In the genomic region with DNA sequence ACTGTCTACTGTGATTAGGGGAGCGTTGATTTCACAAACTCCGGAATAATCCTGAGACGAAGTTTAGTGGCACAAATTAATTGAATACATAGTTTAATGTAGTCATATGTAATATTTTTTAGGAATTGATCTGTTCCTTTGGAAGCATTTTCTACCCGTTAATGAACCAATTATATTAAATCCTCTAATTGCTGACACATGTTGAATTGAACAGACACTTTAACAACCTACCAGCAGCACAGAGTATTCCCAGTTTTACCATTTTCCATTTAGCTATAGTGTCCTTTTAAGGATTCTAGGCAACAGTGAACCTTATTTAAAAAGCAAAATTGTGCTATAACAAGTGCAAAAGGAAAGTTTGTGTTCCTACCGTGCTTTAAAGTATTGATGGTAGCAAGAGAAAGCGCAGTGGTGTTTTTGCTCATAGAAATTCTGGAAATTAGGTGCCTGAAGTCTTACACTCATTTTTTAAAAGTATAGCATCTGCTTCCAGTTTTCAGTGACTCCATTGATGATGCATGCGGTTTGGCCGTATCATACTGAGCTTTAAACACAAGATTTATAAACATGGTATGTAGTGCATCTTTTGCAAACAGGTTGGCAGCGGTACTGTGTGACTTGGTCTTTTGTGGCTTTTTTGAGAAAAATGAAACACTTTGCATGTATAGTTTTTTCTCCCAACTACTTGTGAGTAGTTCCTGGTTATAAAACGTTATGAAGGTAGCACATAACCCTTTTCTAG, we compare ENCODE assay signal across 8 cellular contexts. TPM values are rescaled to one million over a fixed set of nuclear protein-coding genes. Genes with fewer than 3 reads are reported as not detected.
DNase-seq lines count a peak whose midpoint lies in the region; ATAC-seq and TF ChIP-seq lines count a peak whose summit lies in the region.

No MANE protein-coding gene starts in this region.

- H3K9me3 ChIP-seq in DND-41 (ENCODE audit: insufficient read depth, low read length, severe bottlenecking) (no peaks in the 10 kb centered on the region), PC-9 (ENCODE audit: insufficient read depth, low read depth) (no peaks in the 10 kb centered on the region), ovary (no peaks in the 10 kb centered on the region)

- TF ChIP-seq CTCF in DND-41 (IDR thresholded peaks at IDR 0.05; ENCODE audit: borderline replicate concordance, extremely low read depth, low read length, poor library complexity, severe bottlenecking): no peak
- TF ChIP-seq CTCF in PC-9 (conservative IDR thresholded peaks at IDR 0.05): no peak
- TF ChIP-seq CTCF in endothelial cell (IDR thresholded peaks at IDR 0.05; ENCODE audit: unreplicated experiment): no peak
- no peak for TF ChIP-seq CTCF in ovary (IDR thresholded peaks at IDR 0.05)

- H3K79me2 ChIP-seq in DND-41 (ENCODE audit: insufficient read depth, low read length) (peaks cover 80% of the 10 kb centered on the region), PC-9 (ENCODE audit: low read depth) (peaks cover 64% of the 10 kb centered on the region)

- H3K4me1 Mint-ChIP-seq in endothelial cell (ENCODE audit: unreplicated experiment): peaks cover 8% of the 10 kb centered on the region

- H3K9me2 ChIP-seq in PC-9 (ENCODE audit: insufficient read depth): no peaks in the 10 kb centered on the region

- peak overlapping the region; percentile 96 for H3K27ac Mint-ChIP-seq in endothelial cell (ENCODE audit: unreplicated experiment)

- peaks cover 27% of the 10 kb centered on the region for H3K36me3 Mint-ChIP-seq in endothelial cell (ENCODE audit: low read depth, unreplicated experiment)

- H3F3A ChIP-seq in PC-9 (ENCODE audit: insufficient read depth, low read depth): peaks cover 5% of the 10 kb centered on the region; the same call in 1 of the 2 replicates

- H3K27ac ChIP-seq in DND-41 (ENCODE audit: low read length) (peak overlapping the region; percentile 100), PC-9 (peak overlapping the region; percentile 23; the same call in 1 of the 2 replicates), ovary (peak overlapping the region; percentile 98 to 100)

- H3K27me3 ChIP-seq in DND-41 (ENCODE audit: insufficient read depth, low read length, poor library complexity) (no peaks in the 10 kb centered on the region), PC-9 (ENCODE audit: insufficient read depth, low read depth) (no peaks in the 10 kb centered on the region), ovary (no peaks in the 10 kb centered on the region)

- WGBS in ovary, 3 donors: 15 to 24% (median 19%) methylated on average over 10 of the region's 10 CpGs

- no peak for TF ChIP-seq EP300 in ovary (IDR thresholded peaks at IDR 0.05)

- H3K9ac ChIP-seq in DND-41 (ENCODE audit: low read depth, low read length): peak overlapping the region; percentile 100

- TF ChIP-seq POLR2A in ovary (IDR thresholded peaks at IDR 0.05): no peak

- BruUV-seq in PC-9 (replicated peaks; lab: Mats Ljungman, UMichigan): no TSS peak

- DNase-seq in DND-41: no peak
- no peak for DNase-seq in PC-9
- no peak for DNase-seq in endothelial cell (ENCODE audit: low spot score)
- no peak for DNase-seq in ovary
- DNase-seq in Ammon's horn (ENCODE audit: low spot score): no peak
- DNase-seq in NK-92 (lab: John Stamatoyannopoulos, UW; ENCODE audit: unreplicated experiment): no peak

- H3K4me3 ChIP-seq in DND-41 (ENCODE audit: low read depth in 1 of 2, low read length in 2 of 2) (peak overlapping the region; percentile 85 to 95; a peak in 3 of 4 replicates), PC-9 (peak overlapping the region; percentile 69), ovary (peak overlapping the region; percentile 84)

- ATAC-seq in DND-41 (ENCODE audit: insufficient read depth, low read depth) (no peak), GM21529 (IDR thresholded peaks at IDR 0.05; ENCODE audit: unreplicated experiment) (no peak), GM18909 (IDR thresholded peaks at IDR 0.05; ENCODE audit: poor library complexity, unreplicated experiment) (no peak)

- H3K4me1 ChIP-seq in DND-41 (ENCODE audit: insufficient read depth, low read length) (peaks cover 32% of the 10 kb centered on the region), PC-9 (replicated peaks; ENCODE audit: insufficient read depth) (peaks cover 4% of the 10 kb centered on the region; the same call in 1 of the 2 replicates), ovary (ENCODE audit: insufficient read depth) (peaks cover 7% of the 10 kb centered on the region)

- CTCF ChIA-PET in PC-9 (lab: Charles Lee): no interaction called here

- H2AFZ ChIP-seq in DND-41 (ENCODE audit: low read depth, low read length) (no peak overlapping the region), PC-9 (no peak overlapping the region)

- peaks cover 54% of the 10 kb centered on the region for H4K20me1 ChIP-seq in DND-41 (ENCODE audit: insufficient read depth, low read length)
- H4K20me1 ChIP-seq in PC-9 (ENCODE audit: insufficient read depth): peaks cover 52% of the 10 kb centered on the region

- no peaks in the 10 kb centered on the region for H3K9me3 Mint-ChIP-seq in endothelial cell (ENCODE audit: unreplicated experiment)

- peaks cover 21% of the 10 kb centered on the region for H3K27me3 Mint-ChIP-seq in endothelial cell (ENCODE audit: unreplicated experiment)

- POLR2A ChIA-PET in PC-9 (lab: Charles Lee; ENCODE audit: unreplicated experiment): no interaction called here

- intact Hi-C loops in PC-9 (cut with micrococcal nuclease; ENCODE audit: unreplicated experiment) (no loop called here), ovary (cut with DNase I) (loop anchor here in 1 of 4 donors (5.0 to 10.0 kb wide), 2 partner anchors 107 to 251 kb away; a partner anchor contains a TSS)

- H3K4me3 Mint-ChIP-seq in endothelial cell (ENCODE audit: unreplicated experiment): peak overlapping the region; percentile 97

- H3K4me2 ChIP-seq in DND-41 (ENCODE audit: insufficient read depth, low read length) (peak overlapping the region; percentile 71), PC-9 (peak overlapping the region; percentile 70)

- H3K36me3 ChIP-seq in DND-41 (ENCODE audit: insufficient read depth, low read length): peaks cover 53% of the 10 kb centered on the region
- no peaks in the 10 kb centered on the region for H3K36me3 ChIP-seq in PC-9 (ENCODE audit: low read depth)
- H3K36me3 ChIP-seq in ovary: no peaks in the 10 kb centered on the region

RNA-seq across cellular contexts. Expression of a gene that starts 1.8 kb away (rescaled TPM):
- total RNA-seq in PC-9 (2021) (130 and 158 TPM in 2 replicates), endothelial cell (ENCODE audit: unreplicated experiment) (265 TPM), ovary (100 to 1,000 TPM; 178 to 329 (median 275) TPM)
- polyA plus RNA-seq in ovary: 100 to 1,000 TPM; 106 to 164 TPM

Comparison
In these comparisons a context has a peak if more than half of its experiments do, and no peak if none do; other contexts are left out.
1. H3K27ac ChIP-seq: peak in every context shown above with its lines; median percentile 100 in DND-41; 99 in ovary; 23 in PC-9.